ENCODE assay signal across 26 cellular contexts in the genomic region with DNA sequence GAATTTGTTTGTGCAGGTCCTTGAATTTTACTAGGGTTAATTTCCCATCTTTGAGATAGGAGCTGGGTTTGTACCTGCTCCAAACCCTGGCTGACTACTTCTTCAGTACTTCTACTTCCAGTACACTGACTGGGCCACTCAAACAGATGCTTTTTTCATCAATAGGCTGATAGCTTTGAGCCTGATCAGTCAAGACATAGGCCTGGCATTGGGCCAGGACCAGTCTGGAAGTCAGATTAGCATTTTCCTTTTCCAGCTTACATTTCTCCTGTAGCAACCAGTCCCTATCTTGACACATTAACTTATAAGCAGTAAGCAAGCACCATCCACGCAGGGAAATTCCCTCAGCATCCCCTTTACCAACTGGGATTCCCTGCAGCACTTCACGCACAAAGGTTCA.
"Had no signal": no experiment of that assay in that cellular context is flagged by ENCODE, and none has a peak within 500 bp of the region (broad histone marks: within the 10 kb centered on the region; RNA-seq: fewer than 3 reads in every experiment).

No MANE protein-coding gene starts in this region.

- ATAC-seq: gastroesophageal sphincter; left cardiac atrium; lower lobe of right lung; natural killer cell; psoas muscle; right lobe of liver; stimulated activated memory B cell treated with anti-CD40 and anti-IgM and Interleukin-4, amounts not matched to agents 10 μg/mL and 1 μg/mL and 100 μg/mL, for 72 hours; upper lobe of right lung had no signal

- H3K9me3 ChIP-seq: esophagus squamous epithelium, gastroesophageal sphincter, left ventricle myocardium inferior, lower lobe of right lung, psoas muscle, right lobe of liver, tibial nerve, upper lobe of right lung had no signal

- H3K36me3 Mint-ChIP-seq: immature natural killer cell, natural killer cell had no signal

- H3K27me3 ChIP-seq: dorsolateral prefrontal cortex, esophagus squamous epithelium, gastroesophageal sphincter, right lobe of liver, tibial nerve, upper lobe of right lung had no signal

- H3K27ac Mint-ChIP-seq: immature natural killer cell; memory B cell; mesothelial cell of epicardium; natural killer cell; stimulated activated memory B cell treated with anti-CD40 and anti-IgM and Interleukin-4, amounts not matched to agents 10 μg/mL and 1 μg/mL and 100 μg/mL, for 72 hours; stimulated activated naive CD8-positive, alpha-beta T cell treated with anti-CD3 and anti-CD28 coated beads, Interleukin-15, Interleukin-2, amounts not matched to agents 100 ng/mL and 50 ng/mL, for 24 hours had no signal

- H3K9me3 Mint-ChIP-seq: immature natural killer cell; memory B cell; mesothelial cell of epicardium; natural killer cell; stimulated activated memory B cell treated with anti-CD40 and anti-IgM and Interleukin-4, amounts not matched to agents 10 μg/mL and 1 μg/mL and 100 μg/mL, for 72 hours; stimulated activated naive CD8-positive, alpha-beta T cell treated with anti-CD3 and anti-CD28 coated beads, Interleukin-15, Interleukin-2, amounts not matched to agents 100 ng/mL and 50 ng/mL, for 24 hours had no signal

- H3K9ac ChIP-seq: parathyroid adenoma had no signal

- H3K4me1 ChIP-seq: esophagus squamous epithelium, gastroesophageal sphincter, lower lobe of right lung, psoas muscle, tibial nerve, upper lobe of right lung had no signal

- FAIRE-seq: endometrium, keratinocyte had no signal

- H3K27ac ChIP-seq: dorsolateral prefrontal cortex, epithelial cell of prostate, esophagus squamous epithelium, gastroesophageal sphincter, left ventricle myocardium inferior, lower lobe of right lung, parathyroid adenoma, psoas muscle, right lobe of liver, tibial nerve, upper lobe of right lung had no signal

- DNase-seq: cortex of kidney; effector CD8-positive, alpha-beta T cell; esophagus squamous epithelium; foreskin fibroblast; immature natural killer cell; left cardiac atrium; left ventricle myocardium inferior; lower lobe of right lung; natural killer cell; occipital lobe; psoas muscle; retina; right lobe of liver; stimulated activated CD4-positive, alpha-beta T cell treated with anti-CD3 and anti-CD28 coated beads, Interleukin-4, amount 100 ng/mL, for 24 hours; upper lobe of right lung had no signal

- H3K4me3 ChIP-seq: dorsolateral prefrontal cortex, esophagus squamous epithelium, gastroesophageal sphincter, left ventricle myocardium inferior, lower lobe of right lung, psoas muscle, right lobe of liver, tibial nerve, upper lobe of right lung had no signal

- H3K36me3 ChIP-seq: right lobe of liver, upper lobe of right lung had no signal

- H3K27me3 Mint-ChIP-seq: memory B cell; stimulated activated memory B cell treated with anti-CD40 and anti-IgM and Interleukin-4, amounts not matched to agents 10 μg/mL and 1 μg/mL and 100 μg/mL, for 72 hours; stimulated activated naive CD8-positive, alpha-beta T cell treated with anti-CD3 and anti-CD28 coated beads, Interleukin-15, Interleukin-2, amounts not matched to agents 100 ng/mL and 50 ng/mL, for 24 hours had no signal

- H3K4me3 Mint-ChIP-seq: immature natural killer cell; memory B cell; mesothelial cell of epicardium; natural killer cell; stimulated activated memory B cell treated with anti-CD40 and anti-IgM and Interleukin-4, amounts not matched to agents 10 μg/mL and 1 μg/mL and 100 μg/mL, for 72 hours; stimulated activated naive CD8-positive, alpha-beta T cell treated with anti-CD3 and anti-CD28 coated beads, Interleukin-15, Interleukin-2, amounts not matched to agents 100 ng/mL and 50 ng/mL, for 24 hours had no signal

- H3K4me1 Mint-ChIP-seq: immature natural killer cell; memory B cell; mesothelial cell of epicardium; natural killer cell; stimulated activated memory B cell treated with anti-CD40 and anti-IgM and Interleukin-4, amounts not matched to agents 10 μg/mL and 1 μg/mL and 100 μg/mL, for 72 hours had no signal
